Comparison of ENCODE assay signal across 11 cellular contexts in the genomic region with DNA sequence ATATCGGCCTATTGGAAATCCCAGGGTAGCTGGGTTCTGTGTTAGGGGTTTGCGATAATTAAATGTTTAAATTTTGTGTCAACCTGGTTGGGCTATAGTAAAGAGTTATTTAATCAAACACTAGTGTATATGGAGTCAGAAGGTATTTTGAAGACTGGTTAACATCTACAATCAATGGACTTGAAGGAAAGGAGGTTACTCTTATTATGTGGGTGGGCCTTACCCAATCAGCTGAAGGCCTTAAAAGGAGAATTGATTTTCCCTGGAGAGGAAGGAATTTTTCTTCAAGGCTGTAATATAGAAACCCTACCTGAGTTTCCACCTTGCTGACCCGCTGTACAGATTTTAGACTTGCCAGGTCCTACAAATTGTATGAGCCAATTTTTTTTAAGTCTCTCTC.
"Had no signal": no experiment of that assay in that cellular context is flagged by ENCODE, and none has a peak within 500 bp of the region (broad histone marks: within the 10 kb centered on the region; RNA-seq: fewer than 3 reads in every experiment).

No MANE protein-coding gene starts in this region.

- H3K4me3 ChIP-seq: GM23248, GM23338, HAP-1 had no signal

- H3K27ac ChIP-seq: GM23248 had no signal

- H3K9ac ChIP-seq: GM23248 had no signal

- H3K4me2 ChIP-seq: GM23338 had no signal

- ATAC-seq: GM23338, HCT116 had no signal

- H3K36me3 ChIP-seq: HAP-1 had no signal

- FAIRE-seq: H1, H54 had no signal

- DNase-seq: GM23248, GOT3, H7, H9, HCEC 1CT, HFFc6 had no signal

- H3K4me1 ChIP-seq: HAP-1 had no signal

- H2AFZ ChIP-seq: GM23248, GM23338 had no signal

- H3K9me3 ChIP-seq: HAP-1 had no signal
